Comparison of ENCODE assay signal across 10 cellular contexts in the genomic region with DNA sequence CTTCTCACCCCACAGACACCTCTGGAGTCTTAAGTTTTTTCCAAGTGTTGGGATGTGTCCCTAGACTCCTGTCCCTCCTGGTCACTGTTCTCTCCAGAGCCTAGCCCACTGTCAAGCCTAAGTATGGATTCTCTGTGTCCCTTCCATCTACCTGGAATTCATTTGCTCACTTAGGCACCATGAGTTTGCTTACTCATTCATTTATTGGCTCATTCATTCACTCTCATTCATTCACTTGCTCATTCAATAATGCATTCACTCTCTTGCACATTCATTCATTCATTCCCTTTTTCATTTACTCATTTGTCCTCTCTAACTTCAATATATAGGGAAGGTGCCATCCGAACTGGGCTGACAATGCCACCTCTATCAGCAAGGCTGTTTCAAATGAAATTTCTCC. TPM values are rescaled to one million over a fixed set of nuclear protein-coding genes. Genes with fewer than 3 reads are reported as not detected.
A peak's percentile ranks its signal among the peaks of the same experiment; 100 is the strongest.
DNase-seq lines count a peak whose midpoint lies in the region; ATAC-seq and TF ChIP-seq lines count a peak whose summit lies in the region.
"Had no signal": no experiment of that assay in that cellular context is flagged by ENCODE, and none has a peak within 500 bp of the region (broad histone marks: within the 10 kb centered on the region; RNA-seq: fewer than 3 reads in every experiment).

No MANE protein-coding gene starts in this region.

- H3K27ac Mint-ChIP-seq in endothelial cell (ENCODE audit: unreplicated experiment): peak overlapping the region; percentile 58
- H3K27ac Mint-ChIP-seq in activated T-helper 17 cell treated with anti-CD3 and anti-CD28 coated beads, Interleukin-2, amount 50 U/mL, for 72 hours: no peak overlapping the region
- H3K27ac Mint-ChIP-seq: CD4-positive, alpha-beta T cell had no signal

- H3K27ac ChIP-seq in GM23248 (peak overlapping the region; percentile 76), trophoblast cell (ENCODE audit: low read depth, low read length) (no peak overlapping the region)

- H2BK12ac ChIP-seq in trophoblast cell (ENCODE audit: low read length): no peak overlapping the region

- no peak overlapping the region for H3K23ac ChIP-seq in trophoblast cell (ENCODE audit: low read length)

- H2AK5ac ChIP-seq in trophoblast cell (ENCODE audit: low read length): no peak overlapping the region

- H3K27me3 ChIP-seq in GM23248 (replicated peaks; ENCODE audit: insufficient read depth) (no peaks in the 10 kb centered on the region), trophoblast cell (ENCODE audit: insufficient read depth, low read length) (no peaks in the 10 kb centered on the region)

- DNase-seq in GM23248 (peak; percentile 53), endothelial cell (ENCODE audit: low spot score) (no peak), trophoblast cell (no peak), NCI-H1694 (lab: John Stamatoyannopoulos, UW) (no peak), omental fat pad (ENCODE audit: low spot score) (no peak)
- DNase-seq: CD4-positive, alpha-beta T cell; hippocampal formation; NCI-H524; stimulated activated CD4-positive, alpha-beta T cell treated with anti-CD3 and anti-CD28 coated beads, Interleukin-12 subunit alpha, Interleukin-12 subunit beta, amount 100 ng/mL, for 4 hours had no signal

- H3K9me3 ChIP-seq in GM23248 (ENCODE audit: low read depth) (no peaks in the 10 kb centered on the region), trophoblast cell (ENCODE audit: insufficient read depth, low read depth, low read length) (no peaks in the 10 kb centered on the region)

- H2AFZ ChIP-seq in GM23248 (no peak overlapping the region), trophoblast cell (ENCODE audit: insufficient read depth, low read length, poor library complexity) (no peak overlapping the region)

- H3K4me1 Mint-ChIP-seq in endothelial cell (ENCODE audit: unreplicated experiment): peaks cover 56% of the 10 kb centered on the region
- H3K4me1 Mint-ChIP-seq in activated T-helper 17 cell treated with anti-CD3 and anti-CD28 coated beads, Interleukin-2, amount 50 U/mL, for 72 hours: no peaks in the 10 kb centered on the region

- H3K79me1 ChIP-seq in trophoblast cell (ENCODE audit: low read length): peaks cover 36% of the 10 kb centered on the region

- H4K12ac ChIP-seq in trophoblast cell (ENCODE audit: low read depth, low read length): no peak overlapping the region

- H3F3A ChIP-seq in GM23248 (ENCODE audit: insufficient read depth): peaks cover 31% of the 10 kb centered on the region

- H3K4ac ChIP-seq in trophoblast cell (ENCODE audit: low read depth, low read length): no peak overlapping the region

- no peak overlapping the region for H2BK5ac ChIP-seq in trophoblast cell (ENCODE audit: low read depth, low read length, poor library complexity)

- no peak overlapping the region for H4K8ac ChIP-seq in trophoblast cell (ENCODE audit: low read depth, low read length)

- peaks cover 10% of the 10 kb centered on the region for H3K36me3 Mint-ChIP-seq in endothelial cell (ENCODE audit: low read depth, unreplicated experiment)
- H3K36me3 Mint-ChIP-seq in activated T-helper 17 cell treated with anti-CD3 and anti-CD28 coated beads, Interleukin-2, amount 50 U/mL, for 72 hours (ENCODE audit: low read depth): no peaks in the 10 kb centered on the region

- H3K79me2 ChIP-seq in GM23248 (ENCODE audit: insufficient read depth) (peaks cover 68% of the 10 kb centered on the region), trophoblast cell (ENCODE audit: control insufficient read depth, insufficient read depth, low read length, poor library complexity) (peaks cover 3% of the 10 kb centered on the region)

- H3K9ac ChIP-seq in GM23248: peak overlapping the region; percentile 97
- H3K9ac ChIP-seq in trophoblast cell (ENCODE audit: low read length): no peak overlapping the region

- H3K18ac ChIP-seq in trophoblast cell (ENCODE audit: low read length): no peak overlapping the region

- TF ChIP-seq CTCF in endothelial cell (IDR thresholded peaks at IDR 0.05; ENCODE audit: unreplicated experiment): no peak
- TF ChIP-seq CTCF in omental fat pad (IDR thresholded peaks at IDR 0.05): no peak

- H3K14ac ChIP-seq in trophoblast cell (ENCODE audit: low read length): no peak overlapping the region

- WGBS in GM23248 (ENCODE audit: low coverage in 1 of 2, low lambda C conversion rate in 2 of 2, missing lambda C conversion rate in 2 of 2), 2 experiments: 35 to 44% methylated on average over 1 of the region's 1 CpG
- no CpG with 5 or more reads among the region's 1 CpG for WGBS in trophoblast cell (ENCODE audit: extremely low coverage, insufficient coverage, insufficient read length)

- peak overlapping the region; percentile 96 for H3K4me3 ChIP-seq in GM23248
- H3K4me3 ChIP-seq in trophoblast cell (ENCODE audit: low read depth, low read length): no peak overlapping the region

- H3K4me1 ChIP-seq in GM23248 (ENCODE audit: insufficient read depth) (peaks cover 32% of the 10 kb centered on the region), trophoblast cell (ENCODE audit: control insufficient read depth in 1 of 2, insufficient read depth in 2 of 2, low read length in 2 of 2) (peaks cover 55 to 58% of the 10 kb centered on the region in 2 experiments)

- H2BK120ac ChIP-seq in trophoblast cell (ENCODE audit: insufficient read depth, low read length, poor library complexity): no peak overlapping the region

- H3K27me3 Mint-ChIP-seq in endothelial cell (ENCODE audit: unreplicated experiment): peaks cover 21% of the 10 kb centered on the region
- H3K27me3 Mint-ChIP-seq in activated T-helper 17 cell treated with anti-CD3 and anti-CD28 coated beads, Interleukin-2, amount 50 U/mL, for 72 hours: no peaks in the 10 kb centered on the region
- H3K27me3 Mint-ChIP-seq: CD4-positive, alpha-beta T cell had no signal

- H4K91ac ChIP-seq in trophoblast cell (ENCODE audit: low read depth, low read length): peak overlapping the region; percentile 67

- in situ Hi-C loops in GM23248 (cut with MboI): no loop called here

- H3K36me3 ChIP-seq in GM23248 (ENCODE audit: low read depth) (peaks cover 12% of the 10 kb centered on the region), trophoblast cell (ENCODE audit: control insufficient read depth in 1 of 2, insufficient read depth in 2 of 2, low read length in 2 of 2) (no peaks in the 10 kb centered on the region)

- H3K4me3 Mint-ChIP-seq in endothelial cell (ENCODE audit: unreplicated experiment): peak overlapping the region; percentile 84
- no peak overlapping the region for H3K4me3 Mint-ChIP-seq in activated T-helper 17 cell treated with anti-CD3 and anti-CD28 coated beads, Interleukin-2, amount 50 U/mL, for 72 hours
- H3K4me3 Mint-ChIP-seq: CD4-positive, alpha-beta T cell had no signal

- H3K4me2 ChIP-seq in GM23248 (ENCODE audit: unreplicated experiment): peak overlapping the region; percentile 93
- no peak overlapping the region for H3K4me2 ChIP-seq in trophoblast cell (ENCODE audit: low read length)

- no peaks in the 10 kb centered on the region for H3K9me2 ChIP-seq in GM23248 (ENCODE audit: insufficient read depth)

- no peaks in the 10 kb centered on the region for H4K20me1 ChIP-seq in GM23248 (ENCODE audit: insufficient read depth)

- no peaks in the 10 kb centered on the region for H3K9me3 Mint-ChIP-seq in endothelial cell (ENCODE audit: unreplicated experiment)
- H3K9me3 Mint-ChIP-seq in activated T-helper 17 cell treated with anti-CD3 and anti-CD28 coated beads, Interleukin-2, amount 50 U/mL, for 72 hours: no peaks in the 10 kb centered on the region
- H3K9me3 Mint-ChIP-seq: CD4-positive, alpha-beta T cell had no signal

- ATAC-seq in activated T-helper 17 cell treated with anti-CD3 and anti-CD28 coated beads, Interleukin-2, amount 50 U/mL, for 72 hours (replicated peaks): no peak
- ATAC-seq in omental fat pad (ENCODE audit: low FRiP score): no peak

RNA-seq across cellular contexts. Expression of gene S100A16, which starts 1.6 kb away (rescaled TPM):
- 495 and 615 TPM in 2 replicates for total RNA-seq in GM23248 (2014; rRNA removed; shearing (Covaris generic))
- 801 and 826 TPM in 2 replicates for polyA plus RNA-seq in GM23248 (2016; fragmentation: Nextera tagmentation; extraction: Ambion mirVana)
- total RNA-seq in endothelial cell (ENCODE audit: unreplicated experiment) (363 TPM), omental fat pad (100 to 1,000 TPM in 3 of 4 donors, 10 to 100 TPM in 1; 84.5 to 225 (median 127) TPM)
- polyA plus RNA-seq in trophoblast cell (2013): 48.3 and 48.6 TPM in 2 replicates
- not detected for total RNA-seq in activated T-helper 17 cell treated with anti-CD3 and anti-CD28 coated beads, Interleukin-2, amount 50 U/mL, for 72 hours
- total RNA-seq: CD4-positive, alpha-beta T cell had no signal

RNA-seq across cellular contexts. Expression of gene S100A14, which starts 4.8 kb away (rescaled TPM):
- 2.1 TPM in 1 of 2 replicates, not detected in the other for total RNA-seq in GM23248 (2014; rRNA removed; shearing (Covaris generic))
- polyA plus RNA-seq in GM23248 (2016; fragmentation: Nextera tagmentation; extraction: Ambion mirVana): 0.31 and 0.32 TPM in 2 replicates
- total RNA-seq in endothelial cell (ENCODE audit: unreplicated experiment): not detected
- polyA plus RNA-seq in trophoblast cell (2013): 20.0 and 21.0 TPM in 2 replicates
- under 1 TPM in 1 of 2 donors, not detected in 1; 0.71 TPM for total RNA-seq in activated T-helper 17 cell treated with anti-CD3 and anti-CD28 coated beads, Interleukin-2, amount 50 U/mL, for 72 hours
- 1 to 10 TPM in 2 of 4 donors, under 1 TPM in 1, not detected in 1; 0.50 to 1.9 (median 1.3) TPM for total RNA-seq in omental fat pad
- total RNA-seq: CD4-positive, alpha-beta T cell had no signal

RNA-seq across cellular contexts. Expression of gene S100A13, which starts 15.9 kb away (rescaled TPM):
- 127 and 159 TPM in 2 replicates for total RNA-seq in GM23248 (2014; rRNA removed; shearing (Covaris generic))
- polyA plus RNA-seq in GM23248 (2016; fragmentation: Nextera tagmentation; extraction: Ambion mirVana): 540 and 552 TPM in 2 replicates
- total RNA-seq in endothelial cell (ENCODE audit: unreplicated experiment) (152 TPM), omental fat pad (100 to 1,000 TPM; 118 to 192 (median 176) TPM)
- polyA plus RNA-seq in trophoblast cell (2013): 409 and 437 TPM in 2 replicates
- 1 to 10 TPM; 6.8 to 7.9 TPM for total RNA-seq in activated T-helper 17 cell treated with anti-CD3 and anti-CD28 coated beads, Interleukin-2, amount 50 U/mL, for 72 hours

RNA-seq across cellular contexts. Expression of gene S100A1, which starts 16.9 kb away (rescaled TPM):
- total RNA-seq in GM23248 (2014; rRNA removed; shearing (Covaris generic)): not detected in 2 replicates
- 0.30 TPM in 1 of 2 replicates, not detected in the other for polyA plus RNA-seq in GM23248 (2016; fragmentation: Nextera tagmentation; extraction: Ambion mirVana)
- not detected for total RNA-seq in endothelial cell (ENCODE audit: unreplicated experiment)
- polyA plus RNA-seq in trophoblast cell (2013): 0.93 and 1.2 TPM in 2 replicates
- not detected for total RNA-seq in activated T-helper 17 cell treated with anti-CD3 and anti-CD28 coated beads, Interleukin-2, amount 50 U/mL, for 72 hours
- 10 to 100 TPM in 3 of 4 donors, 1 to 10 TPM in 1; 6.0 to 36.5 (median 23.7) TPM for total RNA-seq in omental fat pad
- total RNA-seq: CD4-positive, alpha-beta T cell had no signal

RNA-seq across cellular contexts. Expression of gene CHTOP, which starts 22.5 kb away (rescaled TPM):
- total RNA-seq in GM23248 (2014; rRNA removed; shearing (Covaris generic)): 26.9 and 37.8 TPM in 2 replicates
- 42.2 and 44.2 TPM in 2 replicates for polyA plus RNA-seq in GM23248 (2016; fragmentation: Nextera tagmentation; extraction: Ambion mirVana)
- total RNA-seq in endothelial cell (ENCODE audit: unreplicated experiment) (59.3 TPM), omental fat pad (10 to 100 TPM; 31.4 to 63.5 (median 53.7) TPM)
- polyA plus RNA-seq in trophoblast cell (2013): 72.8 and 73.0 TPM in 2 replicates
- 10 to 100 TPM; 70.6 to 88.6 TPM for total RNA-seq in activated T-helper 17 cell treated with anti-CD3 and anti-CD28 coated beads, Interleukin-2, amount 50 U/mL, for 72 hours

Comparison
In these comparisons a context has a peak if more than half of its experiments do, and no peak if none do; other contexts are left out.
1. RNA of gene S100A16, which starts 1.6 kb away (total RNA-seq): 495 to 615 TPM in GM23248, 363 TPM in endothelial cell (single experiment) and 84.5 to 225 TPM in omental fat pad; not detected in activated T-helper 17 cell treated with anti-CD3 and anti-CD28 coated beads, Interleukin-2, amount 50 U/mL, for 72 hours; every median in the first group is over 10 times any median in the second.
2. RNA of gene S100A13, which starts 15.9 kb away (total RNA-seq): 118 to 192 TPM in omental fat pad, 127 to 159 TPM in GM23248 and 152 TPM in endothelial cell (single experiment); 6.8 to 7.9 TPM in activated T-helper 17 cell treated with anti-CD3 and anti-CD28 coated beads, Interleukin-2, amount 50 U/mL, for 72 hours; every median in the first group is over 10 times any median in the second.